23 cellular contexts compared by ENCODE assay signal in the genomic region with DNA sequence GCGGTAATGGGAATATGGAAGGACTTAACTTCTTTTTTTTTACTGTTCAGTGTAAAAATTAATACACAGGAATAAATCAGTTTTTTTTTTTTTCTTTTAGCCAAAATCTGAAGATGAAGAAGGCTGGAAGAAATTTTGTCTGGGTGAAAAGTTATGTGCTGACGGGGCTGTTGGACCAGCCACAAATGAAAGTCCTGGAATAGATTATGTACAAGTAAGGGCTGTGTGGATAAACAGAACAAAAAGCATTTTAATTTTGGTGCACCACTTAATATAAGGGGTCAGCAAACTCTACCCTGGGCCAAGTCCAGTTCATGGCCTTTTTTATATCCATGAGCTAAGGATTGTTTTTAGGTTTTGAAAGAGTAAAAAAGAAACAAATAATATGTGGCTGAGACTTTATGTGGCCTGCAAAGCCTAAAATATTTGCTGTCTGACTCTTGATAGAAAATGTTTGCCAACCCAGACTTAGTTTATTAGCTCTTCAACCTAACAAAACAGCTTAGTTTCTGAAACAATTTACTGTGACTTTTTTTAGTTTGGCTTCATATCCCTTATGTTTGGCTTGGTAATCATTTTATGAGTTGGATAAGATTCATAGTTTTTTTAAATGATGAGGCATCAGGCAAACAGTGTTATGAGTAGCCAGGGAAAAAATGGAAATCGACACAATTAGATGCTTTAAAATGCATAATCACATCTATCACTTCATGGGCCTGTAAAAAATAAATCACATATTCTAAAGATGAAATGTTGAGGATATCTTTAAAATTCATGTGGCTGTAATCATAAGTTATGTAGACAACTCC.
"Had no signal": no experiment of that assay in that cellular context is flagged by ENCODE, and none has a peak within 500 bp of the region (broad histone marks: within the 10 kb centered on the region; RNA-seq: fewer than 3 reads in every experiment).

No MANE protein-coding gene starts in this region.

- H3K9me3 Mint-ChIP-seq: activated CD4-positive, alpha-beta T cell treated with anti-CD3 and anti-CD28 coated beads, Interleukin-2, amount 10 ng/mL, durations not matched to agents 24 days and 14 days; activated CD8-positive, alpha-beta T cell treated with anti-CD3 and anti-CD28 coated beads for 36 hours; activated naive CD4-positive, alpha-beta T cell treated with anti-CD3 and anti-CD28 coated beads, Interleukin-2, amount 50 U/mL, for 24 hours; central memory CD8-positive, alpha-beta T cell; naive thymus-derived CD4-positive, alpha-beta T cell; neural progenitor cell; stimulated activated naive CD8-positive, alpha-beta T cell treated with anti-CD3 and anti-CD28 coated beads, Interleukin-15, Interleukin-2, amounts not matched to agents 100 ng/mL and 50 ng/mL, for 24 hours; T-cell; T-helper 2 cell treated with Interferon-gamma antibody and Interleukin-4, amounts not matched to agents 5 μg/mL and 100 μg/mL, for 36 hours had no signal

- ATAC-seq: activated CD4-positive, CD25-positive, alpha-beta regulatory T cell treated with anti-CD3 and anti-CD28 coated beads, Interleukin-2, amount 50 U/mL, for 24 hours; activated CD8-positive, alpha-beta memory T cell treated with anti-CD3 and anti-CD28 coated beads, Interleukin-2, amount 10 ng/mL, durations not matched to agents 7 days and 5 days; activated CD8-positive, alpha-beta T cell treated with anti-CD3 and anti-CD28 coated beads for 36 hours; gastroesophageal sphincter; naive thymus-derived CD4-positive, alpha-beta T cell; T-cell had no signal

- H3K9me3 ChIP-seq: ascending aorta, esophagus muscularis mucosa, gastroesophageal sphincter, suprapubic skin, tibial nerve had no signal

- DNase-seq: activated CD4-positive, alpha-beta T cell treated with anti-CD3 and anti-CD28 coated beads, Interleukin-2, amount 10 ng/mL, durations not matched to agents 24 days and 14 days; activated CD8-positive, alpha-beta memory T cell treated with anti-CD3 and anti-CD28 coated beads, Interleukin-2, amount 10 ng/mL, durations not matched to agents 7 days and 5 days; activated CD8-positive, alpha-beta T cell treated with anti-CD3 and anti-CD28 coated beads for 36 hours; activated gamma-delta T cell treated with Interleukin-2 at 50 U/mL for 16 hours; head of caudate nucleus; hypothalamus; naive thymus-derived CD4-positive, alpha-beta T cell; retina; stimulated activated CD4-positive, alpha-beta T cell treated with anti-CD3 and anti-CD28 coated beads, Interleukin-12 subunit alpha, Interleukin-12 subunit beta, amount 100 ng/mL, for 4 hours; T-cell had no signal

- H3K27me3 Mint-ChIP-seq: activated CD4-positive, alpha-beta T cell treated with anti-CD3 and anti-CD28 coated beads, Interleukin-2, amount 10 ng/mL, durations not matched to agents 24 days and 14 days; activated CD8-positive, alpha-beta memory T cell treated with anti-CD3 and anti-CD28 coated beads, Interleukin-2, amount 10 ng/mL, durations not matched to agents 7 days and 5 days; activated CD8-positive, alpha-beta T cell treated with anti-CD3 and anti-CD28 coated beads for 36 hours; activated naive CD4-positive, alpha-beta T cell treated with anti-CD3 and anti-CD28 coated beads, Interleukin-2, amount 50 U/mL, for 24 hours; central memory CD8-positive, alpha-beta T cell; naive thymus-derived CD4-positive, alpha-beta T cell; stimulated activated naive CD8-positive, alpha-beta T cell treated with anti-CD3 and anti-CD28 coated beads, Interleukin-15, Interleukin-2, amounts not matched to agents 100 ng/mL and 50 ng/mL, for 24 hours; T-cell had no signal

- H3K27me3 ChIP-seq: ascending aorta, esophagus muscularis mucosa, gastroesophageal sphincter, neural progenitor cell, suprapubic skin, tibial nerve had no signal

- H3K27ac ChIP-seq: ascending aorta, coronary artery, esophagus muscularis mucosa, gastroesophageal sphincter, neural progenitor cell, suprapubic skin, tibial nerve, VCaP had no signal

- H3K4me1 Mint-ChIP-seq: activated CD4-positive, alpha-beta T cell treated with anti-CD3 and anti-CD28 coated beads, Interleukin-2, amount 10 ng/mL, durations not matched to agents 24 days and 14 days; activated naive CD4-positive, alpha-beta T cell treated with anti-CD3 and anti-CD28 coated beads, Interleukin-2, amount 50 U/mL, for 24 hours; central memory CD8-positive, alpha-beta T cell; neural progenitor cell had no signal

- H3K4me3 ChIP-seq: ascending aorta, coronary artery, esophagus muscularis mucosa, gastroesophageal sphincter, neural progenitor cell, suprapubic skin, tibial nerve had no signal

- H3K4me3 Mint-ChIP-seq: activated CD4-positive, alpha-beta T cell treated with anti-CD3 and anti-CD28 coated beads, Interleukin-2, amount 10 ng/mL, durations not matched to agents 24 days and 14 days; activated CD8-positive, alpha-beta memory T cell treated with anti-CD3 and anti-CD28 coated beads, Interleukin-2, amount 10 ng/mL, durations not matched to agents 7 days and 5 days; activated CD8-positive, alpha-beta T cell treated with anti-CD3 and anti-CD28 coated beads for 36 hours; activated naive CD4-positive, alpha-beta T cell treated with anti-CD3 and anti-CD28 coated beads, Interleukin-2, amount 50 U/mL, for 24 hours; central memory CD8-positive, alpha-beta T cell; naive thymus-derived CD4-positive, alpha-beta T cell; neural progenitor cell; stimulated activated naive CD8-positive, alpha-beta T cell treated with anti-CD3 and anti-CD28 coated beads, Interleukin-15, Interleukin-2, amounts not matched to agents 100 ng/mL and 50 ng/mL, for 24 hours; T-cell; T-helper 2 cell treated with Interferon-gamma antibody and Interleukin-4, amounts not matched to agents 5 μg/mL and 100 μg/mL, for 36 hours had no signal

- H2AFZ ChIP-seq: neural progenitor cell had no signal

- H3K4me1 ChIP-seq: ascending aorta, esophagus muscularis mucosa, gastroesophageal sphincter, neural progenitor cell, suprapubic skin, tibial nerve had no signal

- H3K27ac Mint-ChIP-seq: activated CD4-positive, alpha-beta T cell treated with anti-CD3 and anti-CD28 coated beads, Interleukin-2, amount 10 ng/mL, durations not matched to agents 24 days and 14 days; activated CD8-positive, alpha-beta memory T cell treated with anti-CD3 and anti-CD28 coated beads, Interleukin-2, amount 10 ng/mL, durations not matched to agents 7 days and 5 days; activated CD8-positive, alpha-beta T cell treated with anti-CD3 and anti-CD28 coated beads for 36 hours; activated naive CD4-positive, alpha-beta T cell treated with anti-CD3 and anti-CD28 coated beads, Interleukin-2, amount 50 U/mL, for 24 hours; neural progenitor cell; stimulated activated naive CD8-positive, alpha-beta T cell treated with anti-CD3 and anti-CD28 coated beads, Interleukin-15, Interleukin-2, amounts not matched to agents 100 ng/mL and 50 ng/mL, for 24 hours; T-cell; T-helper 2 cell treated with Interferon-gamma antibody and Interleukin-4, amounts not matched to agents 5 μg/mL and 100 μg/mL, for 36 hours had no signal

- H3K9ac ChIP-seq: neural progenitor cell had no signal

- H3K4me2 ChIP-seq: neural progenitor cell had no signal
